8 cellular contexts compared by ENCODE assay signal in the genomic region with DNA sequence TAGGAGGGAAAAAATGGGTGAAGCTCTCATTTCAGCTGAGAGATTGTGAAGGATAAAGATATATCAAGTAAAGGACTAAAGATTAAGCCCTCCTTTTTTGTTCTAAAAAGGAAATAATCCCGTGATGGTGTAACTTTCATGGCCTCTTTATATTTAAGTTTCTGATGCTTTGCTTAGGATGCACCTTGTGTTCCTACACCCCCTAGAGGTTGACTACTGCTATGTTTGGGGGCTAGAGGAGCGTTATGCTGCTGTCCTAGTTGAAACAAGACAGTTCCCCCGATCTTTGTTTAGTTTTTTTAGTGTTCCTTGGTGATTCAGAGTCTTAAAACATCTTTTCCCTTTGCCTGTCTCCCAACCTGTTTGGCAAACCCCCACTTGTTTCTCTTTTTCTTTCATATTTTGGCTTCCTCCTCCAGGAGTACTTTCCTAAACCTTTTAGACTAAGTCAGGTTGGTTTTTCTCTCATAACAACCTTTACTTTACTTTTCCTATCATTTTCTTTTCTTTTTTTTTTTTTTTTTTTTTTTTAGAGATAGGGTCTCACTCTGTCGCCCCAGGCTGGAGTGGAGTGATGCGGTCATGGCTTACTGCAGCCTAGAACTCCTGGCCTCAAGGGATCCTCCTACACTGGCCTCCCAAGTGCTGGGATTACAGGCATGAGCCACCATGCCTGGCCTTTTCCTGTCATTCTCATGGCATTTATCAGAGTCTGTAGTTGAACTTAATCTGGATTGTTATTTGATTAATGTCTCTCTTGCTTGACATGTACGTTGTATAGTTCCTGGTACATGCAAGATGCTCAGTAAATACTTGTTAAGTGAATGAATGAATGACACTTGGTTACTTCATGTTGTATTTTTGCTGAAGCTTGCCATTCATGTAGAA. TPM values are rescaled to one million over a fixed set of nuclear protein-coding genes. Genes with fewer than 3 reads are reported as not detected.
DNase-seq lines count a peak whose midpoint lies in the region; ATAC-seq and TF ChIP-seq lines count a peak whose summit lies in the region.

No MANE protein-coding gene starts in this region.

- no peak for TF ChIP-seq POLR2A in transverse colon (IDR thresholded peaks at IDR 0.05)

- TF ChIP-seq EP300 in transverse colon (IDR thresholded peaks at IDR 0.05; ENCODE audit: low read depth) = no peak

- in situ Hi-C loops in brain microvascular endothelial cell (cut with HindIII; ENCODE audit: low pct_ligation_motif_present, low sequenced_read_pairs) = no loop called here
- in situ Hi-C loops in transverse colon (cut with MboI; ENCODE audit: low pct_ligation_motif_present in 1 of 4, low pct_unique_long_range_greater_than_20kb in 1 of 4, low sequenced_read_pairs in 3 of 4) = no loop called here

- DNase-seq in A172 (ENCODE audit: low spot score) (peak; percentile 55), ELF-1 (ENCODE audit: low read depth, low spot score) (peak; percentile 18), RWPE1 (ENCODE audit: low spot score) (peak; percentile 66), brain microvascular endothelial cell (peak; percentile 41), transverse colon (no peak)

- peak; percentile 57 to 71 for TF ChIP-seq RAD21 in liver (IDR thresholded peaks at IDR 0.05)

- H3K9ac ChIP-seq in HUES6 (ENCODE audit: low read length) (no peak overlapping the region), liver (ENCODE audit: low read depth in 1 of 2, low read length in 2 of 2) (no peak overlapping the region)

- H3K9me3 ChIP-seq in HUES6 (ENCODE audit: control insufficient read depth, insufficient read depth, low read depth, low read length) (no peaks in the 10 kb centered on the region), liver (ENCODE audit: control insufficient read depth in 4 of 4, low read length in 3 of 4) (no peaks in the 10 kb centered on the region), transverse colon (no peaks in the 10 kb centered on the region)

- no peaks in the 10 kb centered on the region for H3K27me3 ChIP-seq in HUES6 (ENCODE audit: control insufficient read depth, insufficient read depth, low read length)
- H3K27me3 ChIP-seq in brain microvascular endothelial cell (replicated peaks) = no peaks in the 10 kb centered on the region
- H3K27me3 ChIP-seq in liver (ENCODE audit: control insufficient read depth in 4 of 4, insufficient read depth in 4 of 4, low read length in 3 of 4) = no peaks in the 10 kb centered on the region
- no peaks in the 10 kb centered on the region for H3K27me3 ChIP-seq in transverse colon

- no peak overlapping the region for H3K27ac ChIP-seq in HUES6 (ENCODE audit: low read depth, low read length)
- H3K27ac ChIP-seq in RWPE1 = no peak overlapping the region
- peak overlapping the region; percentile 53 for H3K27ac ChIP-seq in brain microvascular endothelial cell
- H3K27ac ChIP-seq in liver (ENCODE audit: low read depth in 1 of 2, low read length in 2 of 2) = no peak overlapping the region
- H3K27ac ChIP-seq in transverse colon = peak overlapping the region in 2 of 4 donors; percentile 4 to 12

- intact Hi-C loops in transverse colon (cut with DNase I; ENCODE audit: low total_unique reads) = no loop called here

- POLR2A ChIA-PET in RWPE1 (lab: Yijun Ruan, JAX; ENCODE audit: low non-redundant PET) = no interaction called here

- CTCF ChIA-PET in RWPE1 (lab: Yijun Ruan, JAX) = interaction anchor here (0.5 to 0.9 kb wide), 8 partner anchors 9 to 1619 kb away, joined by 3 to 5 read pairs (median 3); no protein-coding TSS in a partner anchor

- H3K36me3 ChIP-seq in HUES6 (ENCODE audit: control insufficient read depth, insufficient read depth, low read length) (peaks cover 55% of the 10 kb centered on the region), brain microvascular endothelial cell (replicated peaks) (peaks cover 16% of the 10 kb centered on the region), liver (ENCODE audit: control insufficient read depth in 4 of 4, insufficient read depth in 3 of 4, low read depth in 1 of 4, low read length in 3 of 4) (peaks cover 4 to 20% (median 14%) of the 10 kb centered on the region in 4 donors), transverse colon (peaks cover 0 to 14% (median 7%) of the 10 kb centered on the region in 4 donors)

- H3K4me3 ChIP-seq in HUES6 (ENCODE audit: low read depth, low read length) = peak overlapping the region; percentile 100; the same call in 1 of the 2 replicates
- H3K4me3 ChIP-seq in brain microvascular endothelial cell (ENCODE audit: low read depth, low read length) = no peak overlapping the region
- H3K4me3 ChIP-seq in liver (ENCODE audit: low read depth in 1 of 3, low read length in 3 of 3) = no peak overlapping the region
- H3K4me3 ChIP-seq in transverse colon = no peak overlapping the region

- no peak for ATAC-seq in GM18907 (IDR thresholded peaks at IDR 0.05; ENCODE audit: unreplicated experiment)

- H3K4me1 ChIP-seq in HUES6 (ENCODE audit: control insufficient read depth, insufficient read depth, low read length) (peaks cover 5% of the 10 kb centered on the region; the same call in 1 of the 2 replicates), liver (ENCODE audit: control insufficient read depth in 4 of 4, insufficient read depth in 4 of 4, low read length in 3 of 4) (peaks cover 3 to 24% (median 17%) of the 10 kb centered on the region in 4 donors), transverse colon (peaks cover 10 to 35% (median 23%) of the 10 kb centered on the region in 4 donors)

- TF ChIP-seq CTCF in RWPE1 (conservative IDR thresholded peaks at IDR 0.05; ENCODE audit: low read depth) (peak; percentile 76), brain microvascular endothelial cell (IDR thresholded peaks at IDR 0.05; ENCODE audit: low read depth, low read length, missing control alignments) (peak; percentile 84), liver (IDR thresholded peaks at IDR 0.05; ENCODE audit: low read depth, low read length, missing input control) (peak; percentile 44), transverse colon (IDR thresholded peaks at IDR 0.05) (peak; percentile 41 to 58 (median 47))

- WGBS in liver = 53% methylated on average over 6 of the region's 6 CpGs
- WGBS in transverse colon (ENCODE audit: low coverage in 1 of 2), 2 donors = 40 to 46% methylated on average over 5 to 6 of the region's 6 CpGs

TF ChIP-seq in liver, 16 proteins besides CTCF, POLR2A, EP300 and RAD21 (continues in another document):
- TF ChIP-seq RXRA (IDR thresholded peaks at IDR 0.05) = no peak
- no peak for TF ChIP-seq YY1 (IDR thresholded peaks at IDR 0.05)
- TF ChIP-seq, protein P1, sequence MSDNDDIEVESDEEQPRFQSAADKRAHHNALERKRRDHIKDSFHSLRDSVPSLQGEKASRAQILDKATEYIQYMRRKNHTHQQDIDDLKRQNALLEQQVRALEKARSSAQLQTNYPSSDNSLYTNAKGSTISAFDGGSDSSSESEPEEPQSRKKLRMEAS (IDR thresholded peaks at IDR 0.05) = no peak
- no peak for TF ChIP-seq TAF1 (conservative IDR thresholded peaks at IDR 0.05)
- TF ChIP-seq FOXA1 (IDR thresholded peaks at IDR 0.05) = no peak
- TF ChIP-seq, protein P2, sequence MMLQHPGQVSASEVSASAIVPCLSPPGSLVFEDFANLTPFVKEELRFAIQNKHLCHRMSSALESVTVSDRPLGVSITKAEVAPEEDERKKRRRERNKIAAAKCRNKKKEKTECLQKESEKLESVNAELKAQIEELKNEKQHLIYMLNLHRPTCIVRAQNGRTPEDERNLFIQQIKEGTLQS (IDR thresholded peaks at IDR 0.05) = no peak
- no peak for TF ChIP-seq EGR1 (IDR thresholded peaks at IDR 0.05; ENCODE audit: low read depth in 2 of 2)
- TF ChIP-seq JUND (IDR thresholded peaks at IDR 0.05) = no peak
- TF ChIP-seq, protein P3, sequence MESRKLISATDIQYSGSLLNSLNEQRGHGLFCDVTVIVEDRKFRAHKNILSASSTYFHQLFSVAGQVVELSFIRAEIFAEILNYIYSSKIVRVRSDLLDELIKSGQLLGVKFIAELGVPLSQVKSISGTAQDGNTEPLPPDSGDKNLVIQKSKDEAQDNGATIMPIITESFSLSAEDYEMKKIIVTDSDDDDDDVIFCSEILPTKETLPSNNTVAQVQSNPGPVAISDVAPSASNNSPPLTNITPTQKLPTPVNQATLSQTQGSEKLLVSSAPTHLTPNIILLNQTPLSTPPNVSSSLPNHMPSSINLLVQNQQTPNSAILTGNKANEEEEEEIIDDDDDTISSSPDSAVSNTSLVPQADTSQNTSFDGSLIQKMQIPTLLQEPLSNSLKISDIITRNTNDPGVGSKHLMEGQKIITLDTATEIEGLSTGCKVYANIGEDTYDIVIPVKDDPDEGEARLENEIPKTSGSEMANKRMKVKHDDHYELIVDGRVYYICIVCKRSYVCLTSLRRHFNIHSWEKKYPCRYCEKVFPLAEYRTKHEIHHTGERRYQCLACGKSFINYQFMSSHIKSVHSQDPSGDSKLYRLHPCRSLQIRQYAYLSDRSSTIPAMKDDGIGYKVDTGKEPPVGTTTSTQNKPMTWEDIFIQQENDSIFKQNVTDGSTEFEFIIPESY (IDR thresholded peaks at IDR 0.05) = no peak
- no peak for TF ChIP-seq HNF4G (IDR thresholded peaks at IDR 0.05)
- TF ChIP-seq GABPA (IDR thresholded peaks at IDR 0.05 in 1 of 2, conservative IDR thresholded peaks at IDR 0.05 in 1 of 2) = no peak
- TF ChIP-seq NR2F2 (IDR thresholded peaks at IDR 0.05) = no peak

RNA-seq across cellular contexts. Expression of a gene that starts 2.8 kb away (rescaled TPM):
- 223 and 256 TPM in 2 replicates for total RNA-seq in A172 (2014; rRNA removed; shearing (Covaris generic))
- 10 to 100 TPM; 40.2 to 46.3 TPM for total RNA-seq in liver
- polyA plus RNA-seq in liver = 10 to 100 TPM; 15.9 to 20.5 TPM
- 100 to 1,000 TPM in 2 of 4 donors, 10 to 100 TPM in 2; 40.6 to 228 (median 110) TPM for total RNA-seq in transverse colon

RNA-seq across cellular contexts. Expression of a gene that starts 26.8 kb away (rescaled TPM):
- total RNA-seq in A172 (2014; rRNA removed; shearing (Covaris generic)) = 30.8 and 42.1 TPM in 2 replicates
- total RNA-seq in liver (1 to 10 TPM; 5.0 to 5.1 TPM), transverse colon (10 to 100 TPM in 1 of 4 donors, 1 to 10 TPM in 2, not detected in 1; 5.6 to 10.6 (median 7.2) TPM)
- polyA plus RNA-seq in liver = 1 to 10 TPM; 3.8 to 7.6 TPM

RNA-seq across cellular contexts. Expression of a gene that starts 50.6 kb away (rescaled TPM):
- 39.5 and 43.6 TPM in 2 replicates for total RNA-seq in A172 (2014; rRNA removed; shearing (Covaris generic))
- total RNA-seq in liver (1 to 10 TPM; 2.4 to 2.7 TPM), transverse colon (1 to 10 TPM in 3 of 4 donors, under 1 TPM in 1; 0.60 to 4.1 (median 2.2) TPM)
- polyA plus RNA-seq in liver = under 1 TPM; 0.08 to 0.88 TPM
